Comparison of ENCODE assay signal across 9 cellular contexts in the genomic region with DNA sequence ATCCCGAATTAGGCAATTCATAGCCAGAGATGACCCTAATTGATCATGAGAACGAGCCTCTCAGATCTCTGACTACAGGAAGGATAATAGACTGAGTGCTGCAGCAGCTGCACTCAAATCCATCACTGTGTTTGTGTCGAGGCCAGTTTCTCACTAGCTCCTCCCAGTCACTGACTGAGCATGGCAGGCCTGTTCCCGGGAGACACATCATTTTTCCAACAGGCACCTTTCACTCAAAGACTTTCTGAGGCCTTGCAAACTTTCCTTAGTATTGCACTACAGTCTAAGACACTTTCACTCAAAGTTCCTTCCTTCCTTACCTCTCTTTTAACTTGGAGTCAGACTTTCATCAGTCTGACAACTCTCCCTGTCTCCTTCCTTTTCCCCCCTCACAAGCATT. TPM values are rescaled to one million over a fixed set of nuclear protein-coding genes. Genes with fewer than 3 reads are reported as not detected.
DNase-seq lines count a peak whose midpoint lies in the region; ATAC-seq and TF ChIP-seq lines count a peak whose summit lies in the region.
"Had no signal": no experiment of that assay in that cellular context is flagged by ENCODE, and none has a peak within 500 bp of the region (broad histone marks: within the 10 kb centered on the region; RNA-seq: fewer than 3 reads in every experiment).

No MANE protein-coding gene starts in this region.

- no peak for TF ChIP-seq POLR2A in adrenal gland (IDR thresholded peaks at IDR 0.05)

- DNase-seq in NCI-H1436 (lab: John Stamatoyannopoulos, UW) (peak; percentile 54), NCI-H1436 treated with DMSO at 0.1 percent for 48 hours (lab: John Stamatoyannopoulos, UW) (no peak), LHCN-M2 (ENCODE audit: low read depth) (peak; percentile 78), adrenal gland (peak in 5 of 7 donors; percentile 31 to 67 (median 44)), GM23248 (no peak), aorta (no peak)
- no peak for DNase-seq in natural killer cell treated with Interleukin-12 subunit alpha and Interleukin-12 subunit beta and Interleukin-15 and Interleukin-18, amount 100 ng/mL, for 72 hours (ENCODE audit: low spot score)

- no peaks in the 10 kb centered on the region for H3K27me3 Mint-ChIP-seq in natural killer cell treated with Interleukin-12 subunit alpha and Interleukin-12 subunit beta and Interleukin-15 and Interleukin-18, amount 100 ng/mL, for 72 hours

- TF ChIP-seq CTCF in adrenal gland (IDR thresholded peaks at IDR 0.05): no peak

- no peak overlapping the region for H3K4me2 ChIP-seq in GM23248 (ENCODE audit: unreplicated experiment)

- H3K9me3 ChIP-seq in adrenal gland (replicated peaks in 1 of 3) (no peaks in the 10 kb centered on the region), GM23248 (ENCODE audit: low read depth) (no peaks in the 10 kb centered on the region), aorta (ENCODE audit: control insufficient read depth, low read length) (no peaks in the 10 kb centered on the region)

- H3F3A ChIP-seq in GM23248 (ENCODE audit: insufficient read depth): no peaks in the 10 kb centered on the region

- H3K27ac ChIP-seq in adrenal gland (no peak overlapping the region), GM23248 (no peak overlapping the region), aorta (ENCODE audit: low read depth in 1 of 2, low read length in 2 of 2) (no peak overlapping the region)
- H3K27ac ChIP-seq: HL-60 had no signal

- no peaks in the 10 kb centered on the region for H4K20me1 ChIP-seq in GM23248 (ENCODE audit: insufficient read depth)

- H3K27me3 ChIP-seq in adrenal gland (no peaks in the 10 kb centered on the region), GM23248 (replicated peaks; ENCODE audit: insufficient read depth) (no peaks in the 10 kb centered on the region), aorta (ENCODE audit: control insufficient read depth in 1 of 2, insufficient read depth in 2 of 2, low read length in 1 of 2) (no peaks in the 10 kb centered on the region)

- no peaks in the 10 kb centered on the region for H3K36me3 ChIP-seq in adrenal gland (replicated peaks in 1 of 2)
- H3K36me3 ChIP-seq in GM23248 (ENCODE audit: low read depth): no peaks in the 10 kb centered on the region
- peaks cover 0 to 2% of the 10 kb centered on the region in 2 donors for H3K36me3 ChIP-seq in aorta (ENCODE audit: control insufficient read depth in 1 of 2, insufficient read depth in 2 of 2, low read length in 1 of 2)

- peaks cover 39 to 41% of the 10 kb centered on the region in 2 donors for H3K4me1 Mint-ChIP-seq in natural killer cell treated with Interleukin-12 subunit alpha and Interleukin-12 subunit beta and Interleukin-15 and Interleukin-18, amount 100 ng/mL, for 72 hours (ENCODE audit: low read depth in 2 of 2)

- in situ Hi-C loops in GM23248 (cut with MboI): no loop called here

- no peak overlapping the region for H2AFZ ChIP-seq in GM23248

- H3K9me3 Mint-ChIP-seq in natural killer cell treated with Interleukin-12 subunit alpha and Interleukin-12 subunit beta and Interleukin-15 and Interleukin-18, amount 100 ng/mL, for 72 hours: no peaks in the 10 kb centered on the region

- no peak for ATAC-seq in natural killer cell treated with Interleukin-12 subunit alpha and Interleukin-12 subunit beta and Interleukin-15 and Interleukin-18, amount 100 ng/mL, for 72 hours
- no peak for ATAC-seq in GM19395 (IDR thresholded peaks at IDR 0.05; ENCODE audit: unreplicated experiment)
- no peak for ATAC-seq in aorta (ENCODE audit: low FRiP score)

- H3K9me2 ChIP-seq in GM23248 (ENCODE audit: insufficient read depth): no peaks in the 10 kb centered on the region

- no peak overlapping the region for H3K9ac ChIP-seq in GM23248

- peaks cover 98% of the 10 kb centered on the region for H3K79me2 ChIP-seq in GM23248 (ENCODE audit: insufficient read depth)

- H3K4me1 ChIP-seq in adrenal gland (replicated peaks in 1 of 2) (peaks cover 5 to 28% of the 10 kb centered on the region in 2 donors), GM23248 (ENCODE audit: insufficient read depth) (no peaks in the 10 kb centered on the region), aorta (ENCODE audit: control insufficient read depth in 1 of 2, insufficient read depth in 2 of 2, low read length in 2 of 2) (no peaks in the 10 kb centered on the region)

- H3K4me3 Mint-ChIP-seq in natural killer cell treated with Interleukin-12 subunit alpha and Interleukin-12 subunit beta and Interleukin-15 and Interleukin-18, amount 100 ng/mL, for 72 hours: no peak overlapping the region

- intact Hi-C loops in adrenal gland (cut with DNase I) (no loop called here), aorta (cut with DNase I) (no loop called here)

- H3K36me3 Mint-ChIP-seq in natural killer cell treated with Interleukin-12 subunit alpha and Interleukin-12 subunit beta and Interleukin-15 and Interleukin-18, amount 100 ng/mL, for 72 hours: no peaks in the 10 kb centered on the region

- peak overlapping the region; percentile 1 to 5 for H3K27ac Mint-ChIP-seq in natural killer cell treated with Interleukin-12 subunit alpha and Interleukin-12 subunit beta and Interleukin-15 and Interleukin-18, amount 100 ng/mL, for 72 hours

- H3K4me3 ChIP-seq in adrenal gland: no peak overlapping the region
- no peak overlapping the region for H3K4me3 ChIP-seq in GM23248
- no peak overlapping the region for H3K4me3 ChIP-seq in aorta (ENCODE audit: low read length in 2 of 2)

- WGBS in adrenal gland, 4 donors: 12 to 30% (median 25%) methylated on average over 4 of the region's 4 CpGs
- 19 to 25% methylated on average over 4 of the region's 4 CpGs for WGBS in GM23248 (ENCODE audit: low coverage in 1 of 2, low lambda C conversion rate in 2 of 2, missing lambda C conversion rate in 2 of 2), 2 experiments
- WGBS in aorta, 2 donors: 15 to 33% methylated on average over 4 of the region's 4 CpGs

RNA-seq across cellular contexts. Expression of a gene that starts 13.7 kb away (rescaled TPM):
- 12.7 and 16.8 TPM in 2 replicates for total RNA-seq in LHCN-M2 (2014; rRNA removed)
- polyA plus RNA-seq in LHCN-M2 (2012): 4.8 TPM
- total RNA-seq in adrenal gland: 10 to 100 TPM; 13.3 to 42.0 (median 26.9) TPM
- 10 to 100 TPM in 1 of 3 donors, 1 to 10 TPM in 2; 6.4 to 30.1 (median 6.5) TPM for polyA plus RNA-seq in adrenal gland
- total RNA-seq in natural killer cell treated with Interleukin-12 subunit alpha and Interleukin-12 subunit beta and Interleukin-15 and Interleukin-18, amount 100 ng/mL, for 72 hours: 10 to 100 TPM; 57.9 to 67.1 TPM
- 8.6 and 22.0 TPM in 2 replicates for total RNA-seq in GM23248 (2014; rRNA removed; shearing (Covaris generic))
- 3.8 and 5.0 TPM in 2 replicates for polyA plus RNA-seq in GM23248 (2016; fragmentation: Nextera tagmentation; extraction: Ambion mirVana)
- 10 to 100 TPM; 45.3 to 67.9 TPM for total RNA-seq in aorta
- polyA plus RNA-seq in aorta: 10 to 100 TPM in 1 of 2 donors, 1 to 10 TPM in 1; 7.6 to 20.6 TPM

Comparison
In these comparisons a context has a peak if more than half of its experiments do, and no peak if none do; other contexts are left out.
1. DNase-seq: peak in NCI-H1436 (single experiment), LHCN-M2 (single experiment) and adrenal gland (5 of 7); none in NCI-H1436 treated with DMSO at 0.1 percent for 48 hours (single experiment), natural killer cell treated with Interleukin-12 subunit alpha and Interleukin-12 subunit beta and Interleukin-15 and Interleukin-18, amount 100 ng/mL, for 72 hours (single experiment), GM23248 (single experiment) and aorta (0 of 2).